ENCODE assay signal across 1 cellular context in genomic region chr1:54861070-54861761, GRCh38.
TF ChIP-seq lines count a peak whose summit lies in the region.

No MANE protein-coding gene starts in this region.

TF ChIP-seq in GM12878, 131 proteins besides CTCF, POLR2A, EP300 and RAD21 (continued from another document):
- TF ChIP-seq, protein P1, sequence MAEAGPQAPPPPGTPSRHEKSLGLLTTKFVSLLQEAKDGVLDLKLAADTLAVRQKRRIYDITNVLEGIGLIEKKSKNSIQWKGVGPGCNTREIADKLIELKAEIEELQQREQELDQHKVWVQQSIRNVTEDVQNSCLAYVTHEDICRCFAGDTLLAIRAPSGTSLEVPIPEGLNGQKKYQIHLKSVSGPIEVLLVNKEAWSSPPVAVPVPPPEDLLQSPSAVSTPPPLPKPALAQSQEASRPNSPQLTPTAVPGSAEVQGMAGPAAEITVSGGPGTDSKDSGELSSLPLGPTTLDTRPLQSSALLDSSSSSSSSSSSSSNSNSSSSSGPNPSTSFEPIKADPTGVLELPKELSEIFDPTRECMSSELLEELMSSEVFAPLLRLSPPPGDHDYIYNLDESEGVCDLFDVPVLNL (IDR thresholded peaks at IDR 0.05; ENCODE audit: low read depth, low read length), result no peak
- TF ChIP-seq SMAD1 (IDR thresholded peaks at IDR 0.05; ENCODE audit: low read depth, partially characterized antibody) (no peak), IKZF2 (IDR thresholded peaks at IDR 0.05) (peak in 1 of 2 experiments; percentile 16; a peak in 1 of 4 replicates), TCF12 (IDR thresholded peaks at IDR 0.05; ENCODE audit: low read depth, low read length) (no peak)
TF ChIP-seq in GM12878: peak in this region for 6.
